In genomic region chr10:63266337-63267327, GRCh38 we compare ENCODE assay signal across 8 cellular contexts.
DNase-seq lines count a peak whose midpoint lies in the region; ATAC-seq, FAIRE-seq and TF ChIP-seq lines count a peak whose summit lies in the region.

No MANE protein-coding gene starts in this region.

- FAIRE-seq in A549 (lab: Jason Lieb, UNC): peak; percentile 13

- no peak for TF ChIP-seq EP300 in A549 (IDR thresholded peaks at IDR 0.05)

- no peak for TF ChIP-seq CTCF in A549 (IDR thresholded peaks at IDR 0.05)
- TF ChIP-seq CTCF in adrenal gland (IDR thresholded peaks at IDR 0.05): no peak
- TF ChIP-seq CTCF in type B pancreatic cell (conservative IDR thresholded peaks at IDR 0.05): no peak

- peak overlapping the region; percentile 85 for H3K27ac Mint-ChIP-seq in type B pancreatic cell

- DNase-seq in A549 (ENCODE audit: low read depth in 1 of 2, low spot score in 1 of 2) (no peak), H7 (no peak), adrenal gland (no peak), kidney glomerular epithelial cell (lab: John Stamatoyannopoulos, UW) (peak; percentile 75), type B pancreatic cell (ENCODE audit: extremely low spot score, unreplicated experiment) (no peak), 8988T (no peak)

- TF ChIP-seq POLR2A in A549 (IDR thresholded peaks at IDR 0.05; ENCODE audit: low read length) (no peak), adrenal gland (IDR thresholded peaks at IDR 0.05) (no peak)

- H3K9me3 Mint-ChIP-seq in type B pancreatic cell: no peaks in the 10 kb centered on the region

- H3K9me3 ChIP-seq in A549 (no peaks in the 10 kb centered on the region), adrenal gland (replicated peaks in 1 of 3) (no peaks in the 10 kb centered on the region)

- H3K4me3 ChIP-seq in A549 (peak overlapping the region; percentile 55), H7 (ENCODE audit: insufficient read depth, low read depth, low read length) (peak overlapping the region; percentile 64), adrenal gland (peak overlapping the region in 3 of 4 donors; percentile 15 to 74 (median 43))

- peaks cover 3% of the 10 kb centered on the region for H3K36me3 Mint-ChIP-seq in type B pancreatic cell

- TF ChIP-seq RAD21 in A549 (conservative IDR thresholded peaks at IDR 0.05 in 1 of 2, IDR thresholded peaks at IDR 0.05 in 1 of 2): no peak

- H3K4me1 Mint-ChIP-seq in type B pancreatic cell (ENCODE audit: unreplicated experiment): peaks cover 10% of the 10 kb centered on the region

- WGBS in A549 (ENCODE audit: missing lambda C conversion rate): 3% methylated on average over 6 of the region's 6 CpGs
- WGBS in adrenal gland, 4 donors: 2 to 5% (median 4%) methylated on average over 6 of the region's 6 CpGs

- POLR2A ChIA-PET in A549 (lab: Yijun Ruan, JAX): interaction anchor here (0.8 to 1.0 kb wide), 2 partner anchors 13 to 199 kb away, joined by 3 to 4 read pairs; partner anchors contain the start of gene JMJD1C

- peak overlapping the region; percentile 99 for H3K4me3 Mint-ChIP-seq in type B pancreatic cell

- H3K27me3 ChIP-seq in H7 (ENCODE audit: control insufficient read depth, insufficient read depth, low read length): no peaks in the 10 kb centered on the region
- no peaks in the 10 kb centered on the region for H3K27me3 ChIP-seq in adrenal gland

- H3K36me3 ChIP-seq in H7 (replicated peaks; ENCODE audit: control insufficient read depth, insufficient read depth, low read length) (no peaks in the 10 kb centered on the region; the same call in 1 of the 2 replicates), adrenal gland (replicated peaks in 1 of 2) (no peaks in the 10 kb centered on the region)

- peak overlapping the region; percentile 73 to 78; a peak in 5 of 6 replicates for H3K27ac ChIP-seq in A549
- H3K27ac ChIP-seq in adrenal gland: peak overlapping the region; percentile 27 to 93 (median 88)

- intact Hi-C loops in adrenal gland (cut with DNase I): loop anchor here in 1 of 2 donors (10.0 kb wide), 1 partner anchor 52 kb away; no protein-coding TSS in a partner anchor

- H3K4me1 ChIP-seq in A549 (peaks cover 34% of the 10 kb centered on the region), adrenal gland (replicated peaks in 1 of 2) (peaks cover 19 to 48% of the 10 kb centered on the region in 2 donors)

- H3K4me2 ChIP-seq in A549: peak overlapping the region; percentile 86

- no peaks in the 10 kb centered on the region for H3K27me3 Mint-ChIP-seq in type B pancreatic cell

- ATAC-seq in A549 (no peak), GM18858 (IDR thresholded peaks at IDR 0.05; ENCODE audit: unreplicated experiment) (no peak), HG03342 (IDR thresholded peaks at IDR 0.05; ENCODE audit: unreplicated experiment) (no peak)

- CTCF ChIA-PET in A549 (lab: Yijun Ruan, JAX): interaction anchor here (0.8 to 1.3 kb wide), 4 partner anchors 13 to 367 kb away, joined by 3 to 4 read pairs (median 4); no protein-coding TSS in a partner anchor

TF ChIP-seq in A549, 52 proteins besides CTCF, POLR2A, EP300 and RAD21:
- TF ChIP-seq MAFK (IDR thresholded peaks at IDR 0.05; ENCODE audit: partially characterized antibody) (peak; percentile 50), FOXS1 (CRISPR knock-in tag; IDR thresholded peaks at IDR 0.05) (no peak)
